ENCODE assay signal across 2 cellular contexts in the genomic region with DNA sequence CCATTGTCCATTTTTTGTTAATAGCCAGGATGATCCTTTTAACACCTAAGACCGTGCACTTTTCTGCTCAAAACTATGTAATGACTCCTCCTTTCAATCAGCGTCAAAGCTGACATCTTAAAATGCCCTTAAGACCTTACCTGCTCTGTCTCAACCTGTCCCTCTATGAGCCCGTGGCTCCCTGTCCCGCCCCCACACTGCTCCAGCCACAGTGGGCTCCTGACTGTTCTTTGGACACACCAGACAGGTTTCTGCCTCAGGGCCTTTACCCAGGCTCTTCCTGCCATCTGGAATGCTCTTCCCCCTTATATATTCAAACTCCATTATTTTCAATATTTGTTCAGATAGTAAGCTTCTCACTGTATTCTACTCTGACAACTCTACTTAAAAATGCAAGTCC.
TF ChIP-seq lines count a peak whose summit lies in the region.

No MANE protein-coding gene starts in this region.

TF ChIP-seq in H1, 55 proteins besides CTCF, POLR2A, EP300 and RAD21 (continued from another document):
- TF ChIP-seq GABPA (IDR thresholded peaks at IDR 0.05; ENCODE audit: borderline replicate concordance, insufficient read depth, low read length) (no peak), CREB1 (IDR thresholded peaks at IDR 0.05) (no peak), POLR2AphosphoS5 (IDR thresholded peaks at IDR 0.05; ENCODE audit: low read depth, low read length) (no peak), TEAD4 (IDR thresholded peaks at IDR 0.05; ENCODE audit: low read depth, low read length) (no peak)

TF ChIP-seq in WTC11, 78 proteins besides CTCF, POLR2A, EP300 and RAD21:
- TF ChIP-seq PRDM15 (CRISPR knock-in tag; IDR thresholded peaks at IDR 0.05) (no peak), FOXK1 (CRISPR knock-in tag; IDR thresholded peaks at IDR 0.05) (no peak), TP53 (CRISPR knock-in tag; IDR thresholded peaks at IDR 0.05) (no peak), RELA (CRISPR knock-in tag; IDR thresholded peaks at IDR 0.05; ENCODE audit: borderline replicate concordance) (no peak), MYBL2 (CRISPR knock-in tag; IDR thresholded peaks at IDR 0.05) (no peak), CREB1 (CRISPR knock-in tag; IDR thresholded peaks at IDR 0.05) (no peak), ZNF138 (CRISPR knock-in tag; conservative IDR thresholded peaks at IDR 0.05) (no peak), ZSCAN18 (CRISPR knock-in tag; IDR thresholded peaks at IDR 0.05) (no peak), NR3C1 (CRISPR knock-in tag; conservative IDR thresholded peaks at IDR 0.05; ENCODE audit: low read depth) (no peak)
- TF ChIP-seq, protein P1, sequence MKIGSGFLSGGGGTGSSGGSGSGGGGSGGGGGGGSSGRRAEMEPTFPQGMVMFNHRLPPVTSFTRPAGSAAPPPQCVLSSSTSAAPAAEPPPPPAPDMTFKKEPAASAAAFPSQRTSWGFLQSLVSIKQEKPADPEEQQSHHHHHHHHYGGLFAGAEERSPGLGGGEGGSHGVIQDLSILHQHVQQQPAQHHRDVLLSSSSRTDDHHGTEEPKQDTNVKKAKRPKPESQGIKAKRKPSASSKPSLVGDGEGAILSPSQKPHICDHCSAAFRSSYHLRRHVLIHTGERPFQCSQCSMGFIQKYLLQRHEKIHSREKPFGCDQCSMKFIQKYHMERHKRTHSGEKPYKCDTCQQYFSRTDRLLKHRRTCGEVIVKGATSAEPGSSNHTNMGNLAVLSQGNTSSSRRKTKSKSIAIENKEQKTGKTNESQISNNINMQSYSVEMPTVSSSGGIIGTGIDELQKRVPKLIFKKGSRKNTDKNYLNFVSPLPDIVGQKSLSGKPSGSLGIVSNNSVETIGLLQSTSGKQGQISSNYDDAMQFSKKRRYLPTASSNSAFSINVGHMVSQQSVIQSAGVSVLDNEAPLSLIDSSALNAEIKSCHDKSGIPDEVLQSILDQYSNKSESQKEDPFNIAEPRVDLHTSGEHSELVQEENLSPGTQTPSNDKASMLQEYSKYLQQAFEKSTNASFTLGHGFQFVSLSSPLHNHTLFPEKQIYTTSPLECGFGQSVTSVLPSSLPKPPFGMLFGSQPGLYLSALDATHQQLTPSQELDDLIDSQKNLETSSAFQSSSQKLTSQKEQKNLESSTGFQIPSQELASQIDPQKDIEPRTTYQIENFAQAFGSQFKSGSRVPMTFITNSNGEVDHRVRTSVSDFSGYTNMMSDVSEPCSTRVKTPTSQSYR (CRISPR knock-in tag; IDR thresholded peaks at IDR 0.05) = no peak
- TF ChIP-seq, protein P2, sequence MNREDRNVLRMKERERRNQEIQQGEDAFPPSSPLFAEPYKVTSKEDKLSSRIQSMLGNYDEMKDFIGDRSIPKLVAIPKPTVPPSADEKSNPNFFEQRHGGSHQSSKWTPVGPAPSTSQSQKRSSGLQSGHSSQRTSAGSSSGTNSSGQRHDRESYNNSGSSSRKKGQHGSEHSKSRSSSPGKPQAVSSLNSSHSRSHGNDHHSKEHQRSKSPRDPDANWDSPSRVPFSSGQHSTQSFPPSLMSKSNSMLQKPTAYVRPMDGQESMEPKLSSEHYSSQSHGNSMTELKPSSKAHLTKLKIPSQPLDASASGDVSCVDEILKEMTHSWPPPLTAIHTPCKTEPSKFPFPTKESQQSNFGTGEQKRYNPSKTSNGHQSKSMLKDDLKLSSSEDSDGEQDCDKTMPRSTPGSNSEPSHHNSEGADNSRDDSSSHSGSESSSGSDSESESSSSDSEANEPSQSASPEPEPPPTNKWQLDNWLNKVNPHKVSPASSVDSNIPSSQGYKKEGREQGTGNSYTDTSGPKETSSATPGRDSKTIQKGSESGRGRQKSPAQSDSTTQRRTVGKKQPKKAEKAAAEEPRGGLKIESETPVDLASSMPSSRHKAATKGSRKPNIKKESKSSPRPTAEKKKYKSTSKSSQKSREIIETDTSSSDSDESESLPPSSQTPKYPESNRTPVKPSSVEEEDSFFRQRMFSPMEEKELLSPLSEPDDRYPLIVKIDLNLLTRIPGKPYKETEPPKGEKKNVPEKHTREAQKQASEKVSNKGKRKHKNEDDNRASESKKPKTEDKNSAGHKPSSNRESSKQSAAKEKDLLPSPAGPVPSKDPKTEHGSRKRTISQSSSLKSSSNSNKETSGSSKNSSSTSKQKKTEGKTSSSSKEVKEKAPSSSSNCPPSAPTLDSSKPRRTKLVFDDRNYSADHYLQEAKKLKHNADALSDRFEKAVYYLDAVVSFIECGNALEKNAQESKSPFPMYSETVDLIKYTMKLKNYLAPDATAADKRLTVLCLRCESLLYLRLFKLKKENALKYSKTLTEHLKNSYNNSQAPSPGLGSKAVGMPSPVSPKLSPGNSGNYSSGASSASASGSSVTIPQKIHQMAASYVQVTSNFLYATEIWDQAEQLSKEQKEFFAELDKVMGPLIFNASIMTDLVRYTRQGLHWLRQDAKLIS (CRISPR knock-in tag; IDR thresholded peaks at IDR 0.05; ENCODE audit: borderline replicate concordance) = no peak
- TF ChIP-seq, protein P3, sequence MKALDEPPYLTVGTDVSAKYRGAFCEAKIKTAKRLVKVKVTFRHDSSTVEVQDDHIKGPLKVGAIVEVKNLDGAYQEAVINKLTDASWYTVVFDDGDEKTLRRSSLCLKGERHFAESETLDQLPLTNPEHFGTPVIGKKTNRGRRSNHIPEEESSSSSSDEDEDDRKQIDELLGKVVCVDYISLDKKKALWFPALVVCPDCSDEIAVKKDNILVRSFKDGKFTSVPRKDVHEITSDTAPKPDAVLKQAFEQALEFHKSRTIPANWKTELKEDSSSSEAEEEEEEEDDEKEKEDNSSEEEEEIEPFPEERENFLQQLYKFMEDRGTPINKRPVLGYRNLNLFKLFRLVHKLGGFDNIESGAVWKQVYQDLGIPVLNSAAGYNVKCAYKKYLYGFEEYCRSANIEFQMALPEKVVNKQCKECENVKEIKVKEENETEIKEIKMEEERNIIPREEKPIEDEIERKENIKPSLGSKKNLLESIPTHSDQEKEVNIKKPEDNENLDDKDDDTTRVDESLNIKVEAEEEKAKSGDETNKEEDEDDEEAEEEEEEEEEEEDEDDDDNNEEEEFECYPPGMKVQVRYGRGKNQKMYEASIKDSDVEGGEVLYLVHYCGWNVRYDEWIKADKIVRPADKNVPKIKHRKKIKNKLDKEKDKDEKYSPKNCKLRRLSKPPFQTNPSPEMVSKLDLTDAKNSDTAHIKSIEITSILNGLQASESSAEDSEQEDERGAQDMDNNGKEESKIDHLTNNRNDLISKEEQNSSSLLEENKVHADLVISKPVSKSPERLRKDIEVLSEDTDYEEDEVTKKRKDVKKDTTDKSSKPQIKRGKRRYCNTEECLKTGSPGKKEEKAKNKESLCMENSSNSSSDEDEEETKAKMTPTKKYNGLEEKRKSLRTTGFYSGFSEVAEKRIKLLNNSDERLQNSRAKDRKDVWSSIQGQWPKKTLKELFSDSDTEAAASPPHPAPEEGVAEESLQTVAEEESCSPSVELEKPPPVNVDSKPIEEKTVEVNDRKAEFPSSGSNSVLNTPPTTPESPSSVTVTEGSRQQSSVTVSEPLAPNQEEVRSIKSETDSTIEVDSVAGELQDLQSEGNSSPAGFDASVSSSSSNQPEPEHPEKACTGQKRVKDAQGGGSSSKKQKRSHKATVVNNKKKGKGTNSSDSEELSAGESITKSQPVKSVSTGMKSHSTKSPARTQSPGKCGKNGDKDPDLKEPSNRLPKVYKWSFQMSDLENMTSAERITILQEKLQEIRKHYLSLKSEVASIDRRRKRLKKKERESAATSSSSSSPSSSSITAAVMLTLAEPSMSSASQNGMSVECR (CRISPR knock-in tag; IDR thresholded peaks at IDR 0.05; ENCODE audit: borderline replicate concordance) = no peak
- TF ChIP-seq, protein P4, sequence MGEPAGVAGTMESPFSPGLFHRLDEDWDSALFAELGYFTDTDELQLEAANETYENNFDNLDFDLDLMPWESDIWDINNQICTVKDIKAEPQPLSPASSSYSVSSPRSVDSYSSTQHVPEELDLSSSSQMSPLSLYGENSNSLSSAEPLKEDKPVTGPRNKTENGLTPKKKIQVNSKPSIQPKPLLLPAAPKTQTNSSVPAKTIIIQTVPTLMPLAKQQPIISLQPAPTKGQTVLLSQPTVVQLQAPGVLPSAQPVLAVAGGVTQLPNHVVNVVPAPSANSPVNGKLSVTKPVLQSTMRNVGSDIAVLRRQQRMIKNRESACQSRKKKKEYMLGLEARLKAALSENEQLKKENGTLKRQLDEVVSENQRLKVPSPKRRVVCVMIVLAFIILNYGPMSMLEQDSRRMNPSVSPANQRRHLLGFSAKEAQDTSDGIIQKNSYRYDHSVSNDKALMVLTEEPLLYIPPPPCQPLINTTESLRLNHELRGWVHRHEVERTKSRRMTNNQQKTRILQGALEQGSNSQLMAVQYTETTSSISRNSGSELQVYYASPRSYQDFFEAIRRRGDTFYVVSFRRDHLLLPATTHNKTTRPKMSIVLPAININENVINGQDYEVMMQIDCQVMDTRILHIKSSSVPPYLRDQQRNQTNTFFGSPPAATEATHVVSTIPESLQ (CRISPR knock-in tag; IDR thresholded peaks at IDR 0.05) = no peak
